Comparison of ENCODE assay signal across 1 cellular context in genomic region chr2:152200562-152201465, GRCh38.
A peak's percentile ranks its signal among the peaks of the same experiment; 100 is the strongest.
TF ChIP-seq lines count a peak whose summit lies in the region.

No MANE protein-coding gene starts in this region.

TF ChIP-seq in IMR-90, 13 proteins besides CTCF, POLR2A, EP300 and RAD21 (continued from another document):
- TF ChIP-seq FOS (IDR thresholded peaks at IDR 0.05; ENCODE audit: low read depth, low read length), result peak; percentile 83
- 0 out of 2 replicates have a peak, but pooled peaks have one; percentile 28 for TF ChIP-seq CEBPB (IDR thresholded peaks at IDR 0.05; ENCODE audit: low read depth, low read length)
- peak; percentile 58; the same call in 1 of the 2 replicates for TF ChIP-seq MAZ (IDR thresholded peaks at IDR 0.05; ENCODE audit: borderline replicate concordance, low read depth, low read length)
- peak; percentile 88 for TF ChIP-seq RFX5 (IDR thresholded peaks at IDR 0.05; ENCODE audit: low read depth, low read length)
